Comparison of ENCODE assay signal across 12 cellular contexts in genomic region chr6:101614774-101615173, GRCh38.
DNase-seq lines count a peak whose midpoint lies in the region; ATAC-seq and TF ChIP-seq lines count a peak whose summit lies in the region.
"Had no signal": no experiment of that assay in that cellular context is flagged by ENCODE, and none has a peak within 500 bp of the region (broad histone marks: within the 10 kb centered on the region; RNA-seq: fewer than 3 reads in every experiment).

No MANE protein-coding gene starts in this region.

- CTCF ChIA-PET in activated CD8-positive, alpha-beta T cell treated with anti-CD3 and anti-CD28 coated beads for 36 hours (lab: Charles Lee): no interaction called here
- CTCF ChIA-PET in activated CD8-positive, alpha-beta T cell treated with anti-CD3 and anti-CD28 coated beads, Interleukin-2, amount 10 ng/mL, durations not matched to agents 7 days and 5 days (lab: Charles Lee): no interaction called here
- CTCF ChIA-PET in naive thymus-derived CD4-positive, alpha-beta T cell (lab: Charles Lee): no interaction called here

- WGBS in spleen, 5 donors: 26 to 50% (median 42%) methylated on average over 1 of the region's 1 CpG

- H3K27me3 ChIP-seq in NT2/D1 (ENCODE audit: insufficient read depth, insufficient read length) (no peaks in the 10 kb centered on the region), spleen (replicated peaks in 1 of 7) (no peaks in the 10 kb centered on the region)
- H3K27me3 ChIP-seq in naive thymus-derived CD4-positive, alpha-beta T cell (ENCODE audit: control insufficient read depth in 2 of 2, insufficient read depth in 2 of 2, low read length in 2 of 2): no peaks in the 10 kb centered on the region
- H3K27me3 ChIP-seq: transverse colon had no signal

- H3K9ac ChIP-seq in NT2/D1 (ENCODE audit: insufficient read length, low read depth): no peak overlapping the region

- no peak overlapping the region for H3K27ac Mint-ChIP-seq in activated CD8-positive, alpha-beta T cell treated with anti-CD3 and anti-CD28 coated beads for 36 hours
- H3K27ac Mint-ChIP-seq in activated CD8-positive, alpha-beta T cell treated with anti-CD3 and anti-CD28 coated beads, Interleukin-2, amount 10 ng/mL, durations not matched to agents 7 days and 5 days: no peak overlapping the region
- H3K27ac Mint-ChIP-seq in naive thymus-derived CD4-positive, alpha-beta T cell: no peak overlapping the region

- H3K27me3 Mint-ChIP-seq in activated CD8-positive, alpha-beta T cell treated with anti-CD3 and anti-CD28 coated beads for 36 hours: no peaks in the 10 kb centered on the region
- no peaks in the 10 kb centered on the region for H3K27me3 Mint-ChIP-seq in activated CD8-positive, alpha-beta T cell treated with anti-CD3 and anti-CD28 coated beads, Interleukin-2, amount 10 ng/mL, durations not matched to agents 7 days and 5 days (ENCODE audit: low read depth)
- no peaks in the 10 kb centered on the region for H3K27me3 Mint-ChIP-seq in naive thymus-derived CD4-positive, alpha-beta T cell

- no peak for TF ChIP-seq CTCF in activated CD8-positive, alpha-beta T cell treated with anti-CD3 and anti-CD28 coated beads for 36 hours (IDR thresholded peaks at IDR 0.05)
- TF ChIP-seq CTCF in fibroblast of mammary gland (conservative IDR thresholded peaks at IDR 0.05; ENCODE audit: control insufficient read depth, insufficient read depth, low read depth, low read length): no peak
- no peak for TF ChIP-seq CTCF in spleen (IDR thresholded peaks at IDR 0.05 in 8 of 11, conservative IDR thresholded peaks at IDR 0.05 in 3 of 11)

- ATAC-seq in activated CD8-positive, alpha-beta T cell treated with anti-CD3 and anti-CD28 coated beads for 36 hours: peak; percentile 34
- no peak for ATAC-seq in activated CD8-positive, alpha-beta T cell treated with anti-CD3 and anti-CD28 coated beads, Interleukin-2, amount 10 ng/mL, durations not matched to agents 7 days and 5 days
- no peak for ATAC-seq in naive thymus-derived CD4-positive, alpha-beta T cell

- no peaks in the 10 kb centered on the region for H3K9me3 Mint-ChIP-seq in activated CD8-positive, alpha-beta T cell treated with anti-CD3 and anti-CD28 coated beads for 36 hours
- no peaks in the 10 kb centered on the region for H3K9me3 Mint-ChIP-seq in activated CD8-positive, alpha-beta T cell treated with anti-CD3 and anti-CD28 coated beads, Interleukin-2, amount 10 ng/mL, durations not matched to agents 7 days and 5 days (ENCODE audit: insufficient read depth)
- H3K9me3 Mint-ChIP-seq in naive thymus-derived CD4-positive, alpha-beta T cell: peaks cover 0 to 6% (median 0%) of the 10 kb centered on the region in 11 donors

- no peaks in the 10 kb centered on the region for H3K36me3 Mint-ChIP-seq in activated CD8-positive, alpha-beta T cell treated with anti-CD3 and anti-CD28 coated beads for 36 hours (ENCODE audit: low read depth)
- no peaks in the 10 kb centered on the region for H3K36me3 Mint-ChIP-seq in activated CD8-positive, alpha-beta T cell treated with anti-CD3 and anti-CD28 coated beads, Interleukin-2, amount 10 ng/mL, durations not matched to agents 7 days and 5 days (ENCODE audit: low read depth)
- H3K36me3 Mint-ChIP-seq in naive thymus-derived CD4-positive, alpha-beta T cell: no peaks in the 10 kb centered on the region

- H3K4me3 ChIP-seq in NT2/D1 (ENCODE audit: insufficient read length, low read depth) (no peak overlapping the region), fibroblast of mammary gland (ENCODE audit: control insufficient read depth, low read depth, low read length) (no peak overlapping the region), spleen (no peak overlapping the region)
- H3K4me3 ChIP-seq in naive thymus-derived CD4-positive, alpha-beta T cell (ENCODE audit: low read length): no peak overlapping the region
- H3K4me3 ChIP-seq: transverse colon had no signal

- intact Hi-C loops in activated CD8-positive, alpha-beta T cell treated with anti-CD3 and anti-CD28 coated beads for 36 hours (cut with micrococcal nuclease): no loop called here
- intact Hi-C loops in naive thymus-derived CD4-positive, alpha-beta T cell (cut with micrococcal nuclease): no loop called here
- intact Hi-C loops in spleen (cut with DNase I; ENCODE audit: low total_unique reads): no loop called here

- DNase-seq in activated CD8-positive, alpha-beta T cell treated with anti-CD3 and anti-CD28 coated beads for 36 hours: no peak
- DNase-seq in activated CD8-positive, alpha-beta T cell treated with anti-CD3 and anti-CD28 coated beads, Interleukin-2, amount 10 ng/mL, durations not matched to agents 7 days and 5 days: no peak
- DNase-seq in NT2/D1 (ENCODE audit: low read depth, low spot score): peak; percentile 80
- DNase-seq in fibroblast of mammary gland (ENCODE audit: low read depth): peak; percentile 85
- peak; percentile 25 for DNase-seq in stromal cell of bone marrow (ENCODE audit: low read depth)
- no peak for DNase-seq in naive thymus-derived CD4-positive, alpha-beta T cell
- DNase-seq in NCI-H446 (lab: John Stamatoyannopoulos, UW): no peak
- DNase-seq in spleen: no peak
- DNase-seq: cerebellar nuclear complex, NCI-H748 treated with DMSO at 0.1 percent for 48 hours, occipital lobe, transverse colon had no signal

- H3K27ac ChIP-seq in naive thymus-derived CD4-positive, alpha-beta T cell (ENCODE audit: low read depth, low read length): no peak overlapping the region
- H3K27ac ChIP-seq in spleen: no peak overlapping the region
- H3K27ac ChIP-seq: transverse colon had no signal

- H3K9me3 ChIP-seq in NT2/D1 (ENCODE audit: insufficient read depth, low read length) (no peaks in the 10 kb centered on the region), spleen (no peaks in the 10 kb centered on the region)
- no peaks in the 10 kb centered on the region for H3K9me3 ChIP-seq in naive thymus-derived CD4-positive, alpha-beta T cell (ENCODE audit: control insufficient read depth in 2 of 3, low read length in 3 of 3)
- H3K9me3 ChIP-seq: transverse colon had no signal

- H3K4me1 ChIP-seq in NT2/D1 (ENCODE audit: insufficient read depth, insufficient read length) (no peaks in the 10 kb centered on the region), spleen (no peaks in the 10 kb centered on the region)
- H3K4me1 ChIP-seq in naive thymus-derived CD4-positive, alpha-beta T cell (ENCODE audit: control insufficient read depth in 2 of 2, insufficient read depth in 2 of 2, low read length in 2 of 2): no peaks in the 10 kb centered on the region
- H3K4me1 ChIP-seq: transverse colon had no signal

- no peaks in the 10 kb centered on the region for H3K4me1 Mint-ChIP-seq in activated CD8-positive, alpha-beta T cell treated with anti-CD3 and anti-CD28 coated beads for 36 hours (ENCODE audit: low read depth)
- no peaks in the 10 kb centered on the region for H3K4me1 Mint-ChIP-seq in activated CD8-positive, alpha-beta T cell treated with anti-CD3 and anti-CD28 coated beads, Interleukin-2, amount 10 ng/mL, durations not matched to agents 7 days and 5 days (ENCODE audit: low read depth)
- no peaks in the 10 kb centered on the region for H3K4me1 Mint-ChIP-seq in naive thymus-derived CD4-positive, alpha-beta T cell

- TF ChIP-seq POLR2A in spleen (IDR thresholded peaks at IDR 0.05): no peak

- no peak overlapping the region for H3K4me3 Mint-ChIP-seq in activated CD8-positive, alpha-beta T cell treated with anti-CD3 and anti-CD28 coated beads for 36 hours
- H3K4me3 Mint-ChIP-seq in activated CD8-positive, alpha-beta T cell treated with anti-CD3 and anti-CD28 coated beads, Interleukin-2, amount 10 ng/mL, durations not matched to agents 7 days and 5 days: no peak overlapping the region
- H3K4me3 Mint-ChIP-seq in naive thymus-derived CD4-positive, alpha-beta T cell: no peak overlapping the region

- no peaks in the 10 kb centered on the region for H3K36me3 ChIP-seq in NT2/D1 (ENCODE audit: insufficient read depth, insufficient read length, low read length)
- no peaks in the 10 kb centered on the region for H3K36me3 ChIP-seq in naive thymus-derived CD4-positive, alpha-beta T cell (ENCODE audit: control insufficient read depth in 2 of 3, insufficient read depth in 3 of 3, low read length in 3 of 3)
- H3K36me3 ChIP-seq in spleen: no peaks in the 10 kb centered on the region
- H3K36me3 ChIP-seq: transverse colon had no signal

- POLR2A ChIA-PET in activated CD8-positive, alpha-beta T cell treated with anti-CD3 and anti-CD28 coated beads for 36 hours (lab: Charles Lee): no interaction called here
- POLR2A ChIA-PET in activated CD8-positive, alpha-beta T cell treated with anti-CD3 and anti-CD28 coated beads, Interleukin-2, amount 10 ng/mL, durations not matched to agents 7 days and 5 days (lab: Charles Lee): no interaction called here
- POLR2A ChIA-PET in naive thymus-derived CD4-positive, alpha-beta T cell (lab: Charles Lee): no interaction called here

Comparison
In these comparisons a context has a peak if more than half of its experiments do, and no peak if none do; other contexts are left out.
1. DNase-seq: peak in NT2/D1 (single experiment), fibroblast of mammary gland (single experiment) and stromal cell of bone marrow (single experiment); none in activated CD8-positive, alpha-beta T cell treated with anti-CD3 and anti-CD28 coated beads for 36 hours (single experiment), activated CD8-positive, alpha-beta T cell treated with anti-CD3 and anti-CD28 coated beads, Interleukin-2, amount 10 ng/mL, durations not matched to agents 7 days and 5 days (single experiment), naive thymus-derived CD4-positive, alpha-beta T cell (0 of 9), NCI-H446 (0 of 2) and spleen (single experiment).